ENCODE assay signal across 1 cellular context in the genomic region with DNA sequence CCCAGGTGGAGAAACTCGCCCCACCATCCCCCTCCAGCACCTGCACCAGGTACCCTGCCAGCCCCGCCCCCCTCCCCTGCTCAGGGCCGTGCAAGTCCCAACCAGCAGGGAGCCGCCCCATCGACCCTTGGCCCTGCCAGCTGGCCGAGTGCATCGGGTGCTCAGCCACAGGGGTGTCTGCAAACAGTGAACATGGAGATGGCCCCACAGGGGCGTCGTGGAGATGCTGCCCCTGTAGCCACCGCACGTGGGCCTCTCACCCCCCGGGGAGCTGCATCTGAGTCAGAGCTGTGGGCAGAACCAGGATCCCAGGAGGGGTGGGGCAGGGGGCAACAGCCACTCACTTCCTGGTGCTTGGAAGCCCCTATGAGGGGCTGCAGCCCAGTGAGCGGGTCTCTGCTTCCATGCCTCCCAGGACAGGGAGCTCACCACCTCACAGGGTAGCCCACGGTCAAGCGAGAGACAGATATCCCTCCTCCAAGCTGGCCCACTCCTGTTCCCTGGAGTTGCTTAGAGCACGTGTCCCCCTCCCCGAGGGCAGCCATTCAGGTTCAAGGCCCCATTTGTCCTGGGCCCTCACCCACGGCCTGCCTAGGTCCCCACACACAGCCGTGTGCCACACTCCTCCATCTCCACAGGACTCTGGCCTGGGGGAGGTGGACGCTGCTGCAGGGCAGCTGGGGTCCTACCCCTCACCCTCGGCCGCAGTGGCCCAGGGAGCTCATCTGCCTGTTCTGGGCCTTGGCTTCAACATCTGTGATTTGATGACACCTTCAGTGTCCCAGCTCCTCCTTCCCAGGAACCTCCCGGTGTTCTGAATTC.
A peak's percentile ranks its signal among the peaks of the same experiment; 100 is the strongest.
TF ChIP-seq lines count a peak whose summit lies in the region.

No MANE protein-coding gene starts in this region.

TF ChIP-seq in HepG2, 621 proteins besides CTCF, POLR2A, EP300 and RAD21 (continued from another document and continues in another):
- TF ChIP-seq, protein P1, sequence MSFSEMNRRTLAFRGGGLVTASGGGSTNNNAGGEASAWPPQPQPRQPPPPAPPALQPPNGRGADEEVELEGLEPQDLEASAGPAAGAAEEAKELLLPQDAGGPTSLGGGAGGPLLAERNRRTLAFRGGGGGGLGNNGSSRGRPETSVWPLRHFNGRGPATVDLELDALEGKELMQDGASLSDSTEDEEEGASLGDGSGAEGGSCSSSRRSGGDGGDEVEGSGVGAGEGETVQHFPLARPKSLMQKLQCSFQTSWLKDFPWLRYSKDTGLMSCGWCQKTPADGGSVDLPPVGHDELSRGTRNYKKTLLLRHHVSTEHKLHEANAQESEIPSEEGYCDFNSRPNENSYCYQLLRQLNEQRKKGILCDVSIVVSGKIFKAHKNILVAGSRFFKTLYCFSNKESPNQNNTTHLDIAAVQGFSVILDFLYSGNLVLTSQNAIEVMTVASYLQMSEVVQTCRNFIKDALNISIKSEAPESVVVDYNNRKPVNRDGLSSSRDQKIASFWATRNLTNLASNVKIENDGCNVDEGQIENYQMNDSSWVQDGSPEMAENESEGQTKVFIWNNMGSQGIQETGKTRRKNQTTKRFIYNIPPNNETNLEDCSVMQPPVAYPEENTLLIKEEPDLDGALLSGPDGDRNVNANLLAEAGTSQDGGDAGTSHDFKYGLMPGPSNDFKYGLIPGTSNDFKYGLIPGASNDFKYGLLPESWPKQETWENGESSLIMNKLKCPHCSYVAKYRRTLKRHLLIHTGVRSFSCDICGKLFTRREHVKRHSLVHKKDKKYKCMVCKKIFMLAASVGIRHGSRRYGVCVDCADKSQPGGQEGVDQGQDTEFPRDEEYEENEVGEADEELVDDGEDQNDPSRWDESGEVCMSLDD (CRISPR knock-in tag; IDR thresholded peaks at IDR 0.05; ENCODE audit: borderline replicate concordance) = peak; percentile 72; the same call in 1 of the 2 replicates
- TF ChIP-seq NFKBIZ (CRISPR knock-in tag; IDR thresholded peaks at IDR 0.05) (no peak), PPARG (CRISPR knock-in tag; conservative IDR thresholded peaks at IDR 0.05) (peak; percentile 59; the same call in 1 of the 2 replicates), SYNCRIP (IDR thresholded peaks at IDR 0.05; ENCODE audit: insufficient read depth, low read depth, low read length) (no peak), HHEX (CRISPR knock-in tag; IDR thresholded peaks at IDR 0.05) (no peak), ZNF431 (CRISPR knock-in tag; IDR thresholded peaks at IDR 0.05; ENCODE audit: borderline replicate concordance, low read depth) (no peak), ZBTB42 (CRISPR knock-in tag; IDR thresholded peaks at IDR 0.05) (no peak), SMAD3 (CRISPR knock-in tag; IDR thresholded peaks at IDR 0.05) (no peak), PCBP1 (IDR thresholded peaks at IDR 0.05; ENCODE audit: borderline replicate concordance, low read depth, low read length) (peak; percentile 86), ZNF234 (CRISPR knock-in tag; conservative IDR thresholded peaks at IDR 0.05) (no peak), ZNF160 (CRISPR knock-in tag; IDR thresholded peaks at IDR 0.05) (no peak), TMF1 (CRISPR knock-in tag; IDR thresholded peaks at IDR 0.05; ENCODE audit: low read depth) (peak; percentile 83; the same call in 1 of the 2 replicates), MAFG (CRISPR knock-in tag; IDR thresholded peaks at IDR 0.05) (no peak), TBL1XR1 (IDR thresholded peaks at IDR 0.05; ENCODE audit: borderline replicate concordance, low read length, partially characterized antibody) (no peak), AGO1 (IDR thresholded peaks at IDR 0.05; ENCODE audit: low read depth, low read length, poor library complexity, severe bottlenecking) (no peak), NR2F2 (IDR thresholded peaks at IDR 0.05; ENCODE audit: borderline replicate concordance, low read depth) (peak; percentile 48; the same call in 1 of the 2 replicates), FOXP1 (IDR thresholded peaks at IDR 0.05) (no peak), FOXP1 (CRISPR knock-in tag; IDR thresholded peaks at IDR 0.05) (no peak), ZNF7 (CRISPR knock-in tag; IDR thresholded peaks at IDR 0.05) (no peak), NFYC (CRISPR knock-in tag; IDR thresholded peaks at IDR 0.05) (no peak), STAG1 (CRISPR knock-in tag; IDR thresholded peaks at IDR 0.05) (no peak), HOXA9 (CRISPR knock-in tag; IDR thresholded peaks at IDR 0.05; ENCODE audit: borderline replicate concordance) (peak; percentile 36; the same call in 1 of the 2 replicates), SKI (IDR thresholded peaks at IDR 0.05; ENCODE audit: partially characterized antibody) (no peak), ZNF768 (CRISPR knock-in tag; IDR thresholded peaks at IDR 0.05) (no peak), SCMH1 (CRISPR knock-in tag; IDR thresholded peaks at IDR 0.05; ENCODE audit: borderline replicate concordance) (no peak), ZNF33A (CRISPR knock-in tag; IDR thresholded peaks at IDR 0.05; ENCODE audit: borderline replicate concordance) (no peak), ZMYM3 (CRISPR knock-in tag; IDR thresholded peaks at IDR 0.05) (peak; percentile 94), SNAPC2 (CRISPR knock-in tag; IDR thresholded peaks at IDR 0.05) (peak; percentile 69; the same call in 1 of the 2 replicates), BORCS8-MEF2B (CRISPR knock-in tag; IDR thresholded peaks at IDR 0.05) (peak; percentile 90), ZNF451 (CRISPR knock-in tag; IDR thresholded peaks at IDR 0.05) (no peak; the same call in none of the 2 replicates), ZNF607 (CRISPR knock-in tag; IDR thresholded peaks at IDR 0.05; ENCODE audit: borderline replicate concordance) (peak; percentile 49; the same call in 1 of the 2 replicates), ZNF883 (CRISPR knock-in tag; IDR thresholded peaks at IDR 0.05; ENCODE audit: not compliant biosample characterization) (no peak), ZNF205 (CRISPR knock-in tag; IDR thresholded peaks at IDR 0.05) (no peak), ZSCAN21 (CRISPR knock-in tag; IDR thresholded peaks at IDR 0.05; ENCODE audit: borderline replicate concordance) (peak; percentile 50; the same call in 1 of the 2 replicates), ZNF138 (CRISPR knock-in tag; IDR thresholded peaks at IDR 0.05; ENCODE audit: low read depth) (no peak; the same call in 1 of the 2 replicates), ZNF652 (CRISPR knock-in tag; IDR thresholded peaks at IDR 0.05; ENCODE audit: borderline replicate concordance, low read depth) (no peak), ZNF790 (CRISPR knock-in tag; IDR thresholded peaks at IDR 0.05; ENCODE audit: borderline replicate concordance) (no peak), ZFAT (CRISPR knock-in tag; conservative IDR thresholded peaks at IDR 0.05) (no peak), ZNF136 (CRISPR knock-in tag; IDR thresholded peaks at IDR 0.05; ENCODE audit: low read depth) (no peak), HMG20B (CRISPR knock-in tag; conservative IDR thresholded peaks at IDR 0.05) (no peak), ZNF382 (CRISPR knock-in tag; IDR thresholded peaks at IDR 0.05; ENCODE audit: borderline replicate concordance) (no peak), ZNF264 (CRISPR knock-in tag; IDR thresholded peaks at IDR 0.05) (no peak), TARDBP (CRISPR knock-in tag; IDR thresholded peaks at IDR 0.05) (peak; percentile 92), YEATS4 (CRISPR knock-in tag; IDR thresholded peaks at IDR 0.05; ENCODE audit: borderline replicate concordance) (peak; percentile 58; the same call in 1 of the 2 replicates), ZNF878 (CRISPR knock-in tag; IDR thresholded peaks at IDR 0.05) (no peak)
- TF ChIP-seq, protein P2, sequence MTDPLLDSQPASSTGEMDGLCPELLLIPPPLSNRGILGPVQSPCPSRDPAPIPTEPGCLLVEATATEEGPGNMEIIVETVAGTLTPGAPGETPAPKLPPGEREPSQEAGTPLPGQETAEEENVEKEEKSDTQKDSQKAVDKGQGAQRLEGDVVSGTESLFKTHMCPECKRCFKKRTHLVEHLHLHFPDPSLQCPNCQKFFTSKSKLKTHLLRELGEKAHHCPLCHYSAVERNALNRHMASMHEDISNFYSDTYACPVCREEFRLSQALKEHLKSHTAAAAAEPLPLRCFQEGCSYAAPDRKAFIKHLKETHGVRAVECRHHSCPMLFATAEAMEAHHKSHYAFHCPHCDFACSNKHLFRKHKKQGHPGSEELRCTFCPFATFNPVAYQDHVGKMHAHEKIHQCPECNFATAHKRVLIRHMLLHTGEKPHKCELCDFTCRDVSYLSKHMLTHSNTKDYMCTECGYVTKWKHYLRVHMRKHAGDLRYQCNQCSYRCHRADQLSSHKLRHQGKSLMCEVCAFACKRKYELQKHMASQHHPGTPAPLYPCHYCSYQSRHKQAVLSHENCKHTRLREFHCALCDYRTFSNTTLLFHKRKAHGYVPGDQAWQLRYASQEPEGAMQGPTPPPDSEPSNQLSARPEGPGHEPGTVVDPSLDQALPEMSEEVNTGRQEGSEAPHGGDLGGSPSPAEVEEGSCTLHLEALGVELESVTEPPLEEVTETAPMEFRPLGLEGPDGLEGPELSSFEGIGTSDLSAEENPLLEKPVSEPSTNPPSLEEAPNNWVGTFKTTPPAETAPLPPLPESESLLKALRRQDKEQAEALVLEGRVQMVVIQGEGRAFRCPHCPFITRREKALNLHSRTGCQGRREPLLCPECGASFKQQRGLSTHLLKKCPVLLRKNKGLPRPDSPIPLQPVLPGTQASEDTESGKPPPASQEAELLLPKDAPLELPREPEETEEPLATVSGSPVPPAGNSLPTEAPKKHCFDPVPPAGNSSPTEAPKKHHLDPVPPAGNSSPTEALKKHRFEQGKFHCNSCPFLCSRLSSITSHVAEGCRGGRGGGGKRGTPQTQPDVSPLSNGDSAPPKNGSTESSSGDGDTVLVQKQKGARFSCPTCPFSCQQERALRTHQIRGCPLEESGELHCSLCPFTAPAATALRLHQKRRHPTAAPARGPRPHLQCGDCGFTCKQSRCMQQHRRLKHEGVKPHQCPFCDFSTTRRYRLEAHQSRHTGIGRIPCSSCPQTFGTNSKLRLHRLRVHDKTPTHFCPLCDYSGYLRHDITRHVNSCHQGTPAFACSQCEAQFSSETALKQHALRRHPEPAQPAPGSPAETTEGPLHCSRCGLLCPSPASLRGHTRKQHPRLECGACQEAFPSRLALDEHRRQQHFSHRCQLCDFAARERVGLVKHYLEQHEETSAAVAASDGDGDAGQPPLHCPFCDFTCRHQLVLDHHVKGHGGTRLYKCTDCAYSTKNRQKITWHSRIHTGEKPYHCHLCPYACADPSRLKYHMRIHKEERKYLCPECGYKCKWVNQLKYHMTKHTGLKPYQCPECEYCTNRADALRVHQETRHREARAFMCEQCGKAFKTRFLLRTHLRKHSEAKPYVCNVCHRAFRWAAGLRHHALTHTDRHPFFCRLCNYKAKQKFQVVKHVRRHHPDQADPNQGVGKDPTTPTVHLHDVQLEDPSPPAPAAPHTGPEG (CRISPR knock-in tag; IDR thresholded peaks at IDR 0.05) = no peak
- TF ChIP-seq, protein P3, sequence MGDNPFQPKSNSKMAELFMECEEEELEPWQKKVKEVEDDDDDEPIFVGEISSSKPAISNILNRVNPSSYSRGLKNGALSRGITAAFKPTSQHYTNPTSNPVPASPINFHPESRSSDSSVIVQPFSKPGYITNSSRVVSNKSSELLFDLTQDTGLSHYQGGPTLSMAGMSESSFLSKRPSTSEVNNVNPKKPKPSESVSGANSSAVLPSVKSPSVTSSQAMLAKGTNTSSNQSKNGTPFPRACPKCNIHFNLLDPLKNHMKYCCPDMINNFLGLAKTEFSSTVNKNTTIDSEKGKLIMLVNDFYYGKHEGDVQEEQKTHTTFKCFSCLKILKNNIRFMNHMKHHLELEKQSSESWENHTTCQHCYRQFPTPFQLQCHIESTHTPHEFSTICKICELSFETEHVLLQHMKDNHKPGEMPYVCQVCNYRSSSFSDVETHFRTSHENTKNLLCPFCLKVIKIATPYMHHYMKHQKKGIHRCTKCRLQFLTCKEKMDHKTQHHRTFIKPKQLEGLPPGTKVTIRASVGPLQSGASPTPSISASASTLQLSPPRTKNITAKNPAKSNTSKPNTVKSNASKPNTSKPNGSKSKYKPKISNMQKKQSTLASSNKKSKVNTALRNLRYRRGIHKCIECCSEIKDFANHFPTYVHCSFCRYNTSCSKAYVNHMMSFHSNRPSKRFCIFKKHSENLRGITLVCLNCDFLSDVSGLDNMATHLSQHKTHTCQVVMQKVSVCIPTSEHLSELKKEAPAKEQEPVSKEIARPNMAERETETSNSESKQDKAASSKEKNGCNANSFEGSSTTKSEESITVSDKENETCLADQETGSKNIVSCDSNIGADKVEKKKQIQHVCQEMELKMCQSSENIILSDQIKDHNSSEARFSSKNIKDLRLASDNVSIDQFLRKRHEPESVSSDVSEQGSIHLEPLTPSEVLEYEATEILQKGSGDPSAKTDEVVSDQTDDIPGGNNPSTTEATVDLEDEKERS (CRISPR knock-in tag; IDR thresholded peaks at IDR 0.05) = no peak; the same call in 1 of the 2 replicates
- TF ChIP-seq, protein P4, sequence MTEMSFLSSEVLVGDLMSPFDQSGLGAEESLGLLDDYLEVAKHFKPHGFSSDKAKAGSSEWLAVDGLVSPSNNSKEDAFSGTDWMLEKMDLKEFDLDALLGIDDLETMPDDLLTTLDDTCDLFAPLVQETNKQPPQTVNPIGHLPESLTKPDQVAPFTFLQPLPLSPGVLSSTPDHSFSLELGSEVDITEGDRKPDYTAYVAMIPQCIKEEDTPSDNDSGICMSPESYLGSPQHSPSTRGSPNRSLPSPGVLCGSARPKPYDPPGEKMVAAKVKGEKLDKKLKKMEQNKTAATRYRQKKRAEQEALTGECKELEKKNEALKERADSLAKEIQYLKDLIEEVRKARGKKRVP (CRISPR knock-in tag; IDR thresholded peaks at IDR 0.05) = no peak
- TF ChIP-seq, protein P5, sequence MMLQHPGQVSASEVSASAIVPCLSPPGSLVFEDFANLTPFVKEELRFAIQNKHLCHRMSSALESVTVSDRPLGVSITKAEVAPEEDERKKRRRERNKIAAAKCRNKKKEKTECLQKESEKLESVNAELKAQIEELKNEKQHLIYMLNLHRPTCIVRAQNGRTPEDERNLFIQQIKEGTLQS (CRISPR knock-in tag; IDR thresholded peaks at IDR 0.05) = no peak
- TF ChIP-seq, protein P6, sequence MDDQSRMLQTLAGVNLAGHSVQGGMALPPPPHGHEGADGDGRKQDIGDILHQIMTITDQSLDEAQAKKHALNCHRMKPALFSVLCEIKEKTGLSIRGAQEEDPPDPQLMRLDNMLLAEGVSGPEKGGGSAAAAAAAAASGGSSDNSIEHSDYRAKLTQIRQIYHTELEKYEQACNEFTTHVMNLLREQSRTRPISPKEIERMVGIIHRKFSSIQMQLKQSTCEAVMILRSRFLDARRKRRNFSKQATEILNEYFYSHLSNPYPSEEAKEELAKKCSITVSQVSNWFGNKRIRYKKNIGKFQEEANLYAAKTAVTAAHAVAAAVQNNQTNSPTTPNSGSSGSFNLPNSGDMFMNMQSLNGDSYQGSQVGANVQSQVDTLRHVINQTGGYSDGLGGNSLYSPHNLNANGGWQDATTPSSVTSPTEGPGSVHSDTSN (CRISPR knock-in tag; IDR thresholded peaks at IDR 0.05; ENCODE audit: borderline replicate concordance) = no peak
- TF ChIP-seq, protein P7, sequence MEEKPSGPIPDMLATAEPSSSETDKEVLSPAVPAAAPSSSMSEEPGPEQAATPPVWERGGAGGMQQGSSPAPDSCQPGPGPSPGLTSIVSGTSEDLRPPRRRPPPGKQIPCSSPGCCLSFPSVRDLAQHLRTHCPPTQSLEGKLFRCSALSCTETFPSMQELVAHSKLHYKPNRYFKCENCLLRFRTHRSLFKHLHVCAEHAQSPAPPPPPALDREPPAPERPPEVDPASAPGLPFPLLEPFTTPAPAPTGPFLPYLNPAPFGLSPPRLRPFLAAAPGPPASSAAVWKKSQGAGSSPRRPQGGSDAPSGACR (CRISPR knock-in tag; IDR thresholded peaks at IDR 0.05) = peak; percentile 85; the same call in 1 of the 2 replicates
